Comparison of ENCODE assay signal across 21 cellular contexts in the genomic region with DNA sequence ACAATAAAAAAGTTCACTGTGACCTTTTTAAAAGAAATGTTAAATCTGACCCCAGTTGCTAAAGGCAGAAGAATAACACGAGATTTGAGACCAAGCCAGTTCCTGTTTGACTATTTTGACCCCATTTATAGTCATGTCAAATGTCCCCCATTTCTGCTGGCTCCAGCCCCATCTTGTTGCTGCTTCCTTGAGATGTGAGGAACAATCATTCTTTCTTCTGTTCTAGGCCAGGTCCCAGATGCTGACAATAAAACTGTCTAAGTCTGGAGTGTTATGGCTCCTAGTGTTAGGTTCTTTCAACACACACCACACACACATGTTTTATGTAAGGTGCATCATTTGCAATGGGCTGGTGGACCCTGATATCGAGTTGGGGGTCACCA.
"Had no signal": no experiment of that assay in that cellular context is flagged by ENCODE, and none has a peak within 500 bp of the region (broad histone marks: within the 10 kb centered on the region; RNA-seq: fewer than 3 reads in every experiment).

No MANE protein-coding gene starts in this region.

- H3K4me1 ChIP-seq: lower lobe of right lung had no signal

- H3K9me3 ChIP-seq: body of pancreas, lower lobe of right lung had no signal

- ATAC-seq: activated CD8-positive, alpha-beta T cell treated with anti-CD3 and anti-CD28 coated beads for 36 hours; activated T-helper 17 cell treated with anti-CD3 and anti-CD28 coated beads, Interleukin-2, amount 50 U/mL, for 72 hours; body of pancreas had no signal

- H3K27ac ChIP-seq: dorsolateral prefrontal cortex had no signal

- H3K27ac Mint-ChIP-seq: activated CD8-positive, alpha-beta T cell treated with anti-CD3 and anti-CD28 coated beads for 36 hours; activated naive CD8-positive, alpha-beta T cell treated with anti-CD3 and anti-CD28 coated beads, Interleukin-2, amount 10 ng/mL, durations not matched to agents 7 days and 5 days; activated T-helper 17 cell treated with anti-CD3 and anti-CD28 coated beads, Interleukin-2, amount 50 U/mL, for 72 hours; endodermal cell; immature natural killer cell; mesothelial cell of epicardium; natural killer cell treated with Interleukin-12 subunit alpha and Interleukin-12 subunit beta and Interleukin-15 and Interleukin-18, amount 100 ng/mL, for 72 hours; stimulated activated naive CD8-positive, alpha-beta T cell treated with anti-CD3 and anti-CD28 coated beads, Interleukin-15, Interleukin-2, amounts not matched to agents 100 ng/mL and 50 ng/mL, for 24 hours had no signal

- H3K36me3 ChIP-seq: lower lobe of right lung had no signal

- H3K36me3 Mint-ChIP-seq: activated naive CD8-positive, alpha-beta T cell treated with anti-CD3 and anti-CD28 coated beads, Interleukin-2, amount 10 ng/mL, durations not matched to agents 7 days and 5 days; immature natural killer cell; natural killer cell treated with Interleukin-12 subunit alpha and Interleukin-12 subunit beta and Interleukin-15 and Interleukin-18, amount 100 ng/mL, for 72 hours had no signal

- H3K4me1 Mint-ChIP-seq: activated T-helper 17 cell treated with anti-CD3 and anti-CD28 coated beads, Interleukin-2, amount 50 U/mL, for 72 hours; immature natural killer cell had no signal

- H3K9me3 Mint-ChIP-seq: activated CD8-positive, alpha-beta T cell treated with anti-CD3 and anti-CD28 coated beads for 36 hours; activated naive CD8-positive, alpha-beta T cell treated with anti-CD3 and anti-CD28 coated beads, Interleukin-2, amount 10 ng/mL, durations not matched to agents 7 days and 5 days; activated T-helper 17 cell treated with anti-CD3 and anti-CD28 coated beads, Interleukin-2, amount 50 U/mL, for 72 hours; endodermal cell; immature natural killer cell; mesothelial cell of epicardium; natural killer cell treated with Interleukin-12 subunit alpha and Interleukin-12 subunit beta and Interleukin-15 and Interleukin-18, amount 100 ng/mL, for 72 hours; stimulated activated naive CD8-positive, alpha-beta T cell treated with anti-CD3 and anti-CD28 coated beads, Interleukin-15, Interleukin-2, amounts not matched to agents 100 ng/mL and 50 ng/mL, for 24 hours had no signal

- H3K4me3 Mint-ChIP-seq: activated CD8-positive, alpha-beta T cell treated with anti-CD3 and anti-CD28 coated beads for 36 hours; activated naive CD8-positive, alpha-beta T cell treated with anti-CD3 and anti-CD28 coated beads, Interleukin-2, amount 10 ng/mL, durations not matched to agents 7 days and 5 days; activated T-helper 17 cell treated with anti-CD3 and anti-CD28 coated beads, Interleukin-2, amount 50 U/mL, for 72 hours; endodermal cell; immature natural killer cell; mesothelial cell of epicardium; natural killer cell treated with Interleukin-12 subunit alpha and Interleukin-12 subunit beta and Interleukin-15 and Interleukin-18, amount 100 ng/mL, for 72 hours; stimulated activated naive CD8-positive, alpha-beta T cell treated with anti-CD3 and anti-CD28 coated beads, Interleukin-15, Interleukin-2, amounts not matched to agents 100 ng/mL and 50 ng/mL, for 24 hours had no signal

- H3K4me3 ChIP-seq: body of pancreas, dorsolateral prefrontal cortex, lower lobe of right lung had no signal

- DNase-seq: activated CD4-positive, alpha-beta T cell treated with anti-CD3 and anti-CD28 coated beads for 48 hours; activated CD4-positive, CD25-positive, alpha-beta regulatory T cell; activated CD8-positive, alpha-beta T cell treated with anti-CD3 and anti-CD28 coated beads for 36 hours; activated naive CD4-positive, alpha-beta T cell; activated naive CD8-positive, alpha-beta T cell treated with anti-CD3 and anti-CD28 coated beads, Interleukin-2, amount 10 ng/mL, durations not matched to agents 7 days and 5 days; activated T-cell treated with anti-CD3 and anti-CD28 coated beads, Interleukin-2, amount 50 U/mL, for 1 hour; amygdala; caudate nucleus; dorsolateral prefrontal cortex; endodermal cell; immature natural killer cell; lower lobe of right lung; posterior cingulate gyrus; stimulated activated CD4-positive, alpha-beta T cell treated with anti-CD3 and anti-CD28 coated beads, Interleukin-15, amount 100 ng/mL, for 24 hours; stimulated activated CD4-positive, alpha-beta T cell treated with anti-CD3 and anti-CD28 coated beads, Interleukin-2, amount 100 ng/mL, for 48 hours; T1000 had no signal

- H3K27me3 ChIP-seq: body of pancreas, dorsolateral prefrontal cortex had no signal
